8 cellular contexts compared by ENCODE assay signal in the genomic region with DNA sequence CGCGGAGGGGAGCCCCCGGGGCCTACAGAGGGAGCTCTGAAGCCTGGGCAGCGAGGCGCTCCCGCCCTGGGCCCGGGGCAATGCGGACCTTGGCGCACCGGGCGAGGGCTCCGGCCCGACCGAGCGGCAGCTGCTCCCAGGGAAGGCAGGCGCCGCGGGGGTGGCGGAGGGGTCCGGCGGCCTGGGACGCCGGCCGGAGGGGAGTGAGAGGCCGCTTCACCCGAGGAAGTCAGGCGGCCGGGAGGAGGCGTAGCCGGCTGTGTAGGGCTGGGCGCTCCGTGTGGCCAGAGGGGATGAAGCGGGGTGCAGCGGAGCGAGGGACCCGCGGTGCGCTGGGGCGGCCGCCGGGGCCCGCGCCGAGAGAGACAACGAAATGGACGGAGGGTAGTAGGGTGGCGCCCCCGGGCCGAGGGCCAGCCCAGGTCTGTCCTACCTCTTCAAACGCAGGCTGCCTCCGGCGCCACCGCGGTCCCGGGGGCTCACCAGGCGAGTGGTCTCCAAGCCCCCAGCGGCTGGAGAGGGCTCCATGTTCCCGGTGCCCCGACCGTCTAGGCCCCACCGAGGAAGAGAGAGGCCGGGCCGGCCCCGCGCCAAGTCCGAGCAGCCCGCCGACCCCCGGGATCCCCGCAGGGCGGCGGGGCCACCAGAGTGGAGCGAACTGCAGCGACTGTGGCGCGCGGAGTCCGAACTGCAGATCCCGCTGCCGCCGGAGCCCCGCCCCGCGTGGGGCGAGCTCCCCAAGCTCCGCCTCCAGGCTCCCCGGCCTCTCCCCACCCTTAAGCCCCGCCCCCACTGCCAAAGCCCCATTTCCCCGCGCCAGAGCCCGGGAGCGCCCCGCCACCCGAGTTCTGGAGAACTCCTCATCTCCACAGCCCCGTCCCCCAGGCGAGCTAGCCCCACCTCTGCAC. TPM values are rescaled to one million over a fixed set of nuclear protein-coding genes. Genes with fewer than 3 reads are reported as not detected.
A peak's percentile ranks its signal among the peaks of the same experiment; 100 is the strongest.
DNase-seq lines count a peak whose midpoint lies in the region; ATAC-seq, FAIRE-seq and TF ChIP-seq lines count a peak whose summit lies in the region.

A gene with protein sequence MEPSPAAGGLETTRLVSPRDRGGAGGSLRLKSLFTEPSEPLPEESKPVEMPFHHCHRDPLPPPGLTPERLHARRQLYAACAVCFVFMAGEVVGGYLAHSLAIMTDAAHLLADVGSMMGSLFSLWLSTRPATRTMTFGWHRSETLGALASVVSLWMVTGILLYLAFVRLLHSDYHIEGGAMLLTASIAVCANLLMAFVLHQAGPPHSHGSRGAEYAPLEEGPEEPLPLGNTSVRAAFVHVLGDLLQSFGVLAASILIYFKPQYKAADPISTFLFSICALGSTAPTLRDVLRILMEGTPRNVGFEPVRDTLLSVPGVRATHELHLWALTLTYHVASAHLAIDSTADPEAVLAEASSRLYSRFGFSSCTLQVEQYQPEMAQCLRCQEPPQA (minus strand): TSS at position 669 of the 908 bp plus-strand sequence. CDS start 141 bp downstream, at position 528.

- H3K9ac ChIP-seq in PC-3 (ENCODE audit: low read length) = no peak within 1 kb of the TSS

- H3K27me3 ChIP-seq in PC-3 (ENCODE audit: low read length) (peaks cover 54% of the 10 kb centered on the region), pancreas (peaks cover 0 to 20% (median 0%) of the 10 kb centered on the region in 4 donors), thyroid gland (peaks cover 29% of the 10 kb centered on the region)

- peak within 1 kb of the TSS; percentile 75 for H3K4me3 ChIP-seq in A549
- H3K4me3 ChIP-seq in PC-3 (ENCODE audit: low read length) = peak within 1 kb of the TSS; percentile 71
- peak within 1 kb of the TSS; percentile 18 to 59 (median 37) for H3K4me3 ChIP-seq in pancreas
- peak within 1 kb of the TSS in 2 of 3 donors; percentile 12 to 47 for H3K4me3 ChIP-seq in thyroid gland (replicated peaks in 1 of 3)

- BruUV-seq in PC-3 (replicated peaks; lab: Mats Ljungman, UMichigan) = no TSS peak

- H3K79me2 ChIP-seq in PC-3 (ENCODE audit: low read length) = no peaks in the 10 kb centered on the region

- peak within 1 kb of the TSS; percentile 58 for H2AFZ ChIP-seq in PC-3 (ENCODE audit: low read length)

- POLR2A ChIA-PET in A549 (lab: Yijun Ruan, JAX) = interaction anchor here (1.1 to 1.4 kb wide), 2 partner anchors 9 to 31 kb away, joined by 4 to 5 read pairs; no protein-coding TSS in a partner anchor
- POLR2A ChIA-PET in PC-3 (lab: Charles Lee; ENCODE audit: unreplicated experiment) = interaction anchor here (0.6 kb wide), 1 partner anchor 177 kb away, joined by 5 read pairs; no protein-coding TSS in a partner anchor

- H3K27ac ChIP-seq in A549 (peak within 1 kb of the TSS; percentile 65 to 82), PC-3 (ENCODE audit: low read length) (no peak within 1 kb of the TSS), pancreas (no peak within 1 kb of the TSS), thyroid gland (no peak within 1 kb of the TSS)

- H3K36me3 ChIP-seq in PC-3 (ENCODE audit: low read depth, low read length) (no peaks in the 10 kb centered on the region), pancreas (no peaks in the 10 kb centered on the region), thyroid gland (no peaks in the 10 kb centered on the region)

- H3K9me2 ChIP-seq in PC-3 (replicated peaks; ENCODE audit: low read length) = no peaks in the 10 kb centered on the region

- TF ChIP-seq CTCF in A549 (IDR thresholded peaks at IDR 0.05) = no peak; the same call in 1 of the 3 replicates
- no peak for TF ChIP-seq CTCF in PC-3 (conservative IDR thresholded peaks at IDR 0.05; ENCODE audit: low read depth, low read length)
- TF ChIP-seq CTCF in pancreas (IDR thresholded peaks at IDR 0.05) = no peak
- no peak for TF ChIP-seq CTCF in thyroid gland (IDR thresholded peaks at IDR 0.05)

- H3F3A ChIP-seq in PC-3 (ENCODE audit: low read length, unreplicated experiment) = no peaks in the 10 kb centered on the region

- FAIRE-seq in A549 (lab: Jason Lieb, UNC) (no peak), pancreas (lab: Jason Lieb, UNC) (no peak)

- 1% methylated on average over 36 of the region's 96 CpGs for WGBS in A549 (ENCODE audit: missing lambda C conversion rate)
- 1% methylated on average over 43 to 96 of the region's 96 CpGs for WGBS in pancreas, 2 donors
- 0% methylated on average over 5 to 7 of the region's 96 CpGs for WGBS in thyroid gland, 2 donors

- TF ChIP-seq RAD21 in A549 (conservative IDR thresholded peaks at IDR 0.05 in 1 of 2, IDR thresholded peaks at IDR 0.05 in 1 of 2) = no peak

- DNase-seq in A549 (ENCODE audit: low read depth in 1 of 2, low spot score in 1 of 2) (peak; percentile 64 to 94), PC-3 (no peak), glomerular visceral epithelial cell (ENCODE audit: extremely low spot score) (peak; percentile 33), pancreas (peak; percentile 40 to 78 (median 68)), thyroid gland (peak; percentile 51 to 65), NCI-H2029 treated with DMSO at 0.1 percent for 48 hours (lab: John Stamatoyannopoulos, UW) (no peak)
- peak; percentile 54 for DNase-seq in activated T-helper 9 cell treated with anti-CD3 and anti-CD28 coated beads, Interleukin-2, amount 50 U/mL, for 16 hours (ENCODE audit: low read depth)

- H3K4me2 ChIP-seq in A549 = peak within 1 kb of the TSS; percentile 94
- peak within 1 kb of the TSS; percentile 93 for H3K4me2 ChIP-seq in PC-3 (ENCODE audit: low read length)

- no peaks in the 10 kb centered on the region for H4K20me1 ChIP-seq in PC-3 (ENCODE audit: low read length)

- intact Hi-C loops in PC-3 (cut with micrococcal nuclease) (no loop called here), pancreas (cut with DNase I) (no loop called here), thyroid gland (cut with DNase I) (no loop called here)

- peak; percentile 30; the same call in 1 of the 2 replicates for TF ChIP-seq POLR2A in A549 (IDR thresholded peaks at IDR 0.05; ENCODE audit: low read length)
- no peak for TF ChIP-seq POLR2A in thyroid gland (IDR thresholded peaks at IDR 0.05)

- TF ChIP-seq EP300 in A549 (IDR thresholded peaks at IDR 0.05) = no peak

- no peaks in the 10 kb centered on the region for H3K9me3 ChIP-seq in A549
- no peaks in the 10 kb centered on the region for H3K9me3 ChIP-seq in PC-3 (ENCODE audit: low read length)
- H3K9me3 ChIP-seq in pancreas = no peaks in the 10 kb centered on the region
- H3K9me3 ChIP-seq in thyroid gland = no peaks in the 10 kb centered on the region

- H3K4me1 ChIP-seq in A549 (peaks cover 21% of the 10 kb centered on the region), PC-3 (ENCODE audit: insufficient read depth, low read length) (peaks cover 18% of the 10 kb centered on the region; the same call in 1 of the 2 replicates), pancreas (peaks cover 0 to 6% (median 4%) of the 10 kb centered on the region in 3 donors), thyroid gland (peaks cover 30 to 38% of the 10 kb centered on the region in 2 donors)

- CTCF ChIA-PET in A549 (lab: Yijun Ruan, JAX) = interaction anchor here (0.7 to 14.1 kb wide), 15 partner anchors 8 to 165 kb away, joined by 3 to 302 read pairs (median 5); partner anchors contain the start of genes DNAJC5G, TRIM54 and UCN
- CTCF ChIA-PET in PC-3 (lab: Charles Lee) = interaction anchor here (0.6 to 1.1 kb wide), 2 partner anchors 31 to 33 kb away, joined by 5 to 7 read pairs; no protein-coding TSS in a partner anchor

- ATAC-seq in A549 = peak; percentile 59 to 81
- peak; percentile 43 for ATAC-seq in GM21576 (IDR thresholded peaks at IDR 0.05; ENCODE audit: unreplicated experiment)
- ATAC-seq in PC-3 = peak; percentile 50
- peak; percentile 70 to 85 (median 78) for ATAC-seq in pancreas

TF ChIP-seq in A549, 52 proteins besides CTCF, POLR2A, EP300 and RAD21:
- TF ChIP-seq RNF2 (IDR thresholded peaks at IDR 0.05; ENCODE audit: borderline replicate concordance, low read depth) = peak; percentile 99
- TF ChIP-seq GATA3 (IDR thresholded peaks at IDR 0.05; ENCODE audit: borderline replicate concordance) = no peak
- TF ChIP-seq MAZ (IDR thresholded peaks at IDR 0.05; ENCODE audit: borderline replicate concordance, low read depth, low read length) = no peak
- TF ChIP-seq CBX8 (IDR thresholded peaks at IDR 0.05) = peak; percentile 95
- TF ChIP-seq NPAS2 (CRISPR knock-in tag; IDR thresholded peaks at IDR 0.05; ENCODE audit: borderline replicate concordance) = no peak
- TF ChIP-seq ZFP36 (IDR thresholded peaks at IDR 0.05; ENCODE audit: borderline replicate concordance, partially characterized antibody) = peak; percentile 15
- TF ChIP-seq CHD4 (IDR thresholded peaks at IDR 0.05; ENCODE audit: borderline replicate concordance) = no peak
- TF ChIP-seq, protein P1, sequence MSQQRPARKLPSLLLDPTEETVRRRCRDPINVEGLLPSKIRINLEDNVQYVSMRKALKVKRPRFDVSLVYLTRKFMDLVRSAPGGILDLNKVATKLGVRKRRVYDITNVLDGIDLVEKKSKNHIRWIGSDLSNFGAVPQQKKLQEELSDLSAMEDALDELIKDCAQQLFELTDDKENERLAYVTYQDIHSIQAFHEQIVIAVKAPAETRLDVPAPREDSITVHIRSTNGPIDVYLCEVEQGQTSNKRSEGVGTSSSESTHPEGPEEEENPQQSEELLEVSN (IDR thresholded peaks at IDR 0.05; ENCODE audit: borderline replicate concordance, low read depth) = no peak
- peak; percentile 48; the same call in 1 of the 2 replicates for TF ChIP-seq PHF8 (IDR thresholded peaks at IDR 0.05; ENCODE audit: borderline replicate concordance, low read depth)
- no peak for TF ChIP-seq MAFK (IDR thresholded peaks at IDR 0.05; ENCODE audit: partially characterized antibody)

RNA-seq across cellular contexts. Expression of the gene that starts here (rescaled TPM):
- polyA plus RNA-seq in A549 (2011; rRNA removed) = 0.90 and 0.97 TPM in 2 replicates
- polyA plus RNA-seq in A549 (2012; cell fraction: cytosol; rRNA removed) = 3.9 and 5.7 TPM in 2 replicates
- 8.7 TPM in 2 replicates for polyA plus RNA-seq in A549 (2012; cell fraction: nucleus; rRNA removed)
- 1.6 to 1.9 TPM (median 1.7 TPM) in 3 replicates for polyA plus RNA-seq in A549 (2017; fragmentation: RNase III; extraction: RNeasy Plus Mini Kit Qiagen cat#74134 plus additional on column Dnase treatment)
- 0.87 and 0.88 TPM in 2 replicates for polyA minus RNA-seq in A549 (2011; rRNA and poly(A)+ RNA removed)
- total RNA-seq in PC-3 (2014; rRNA removed) = 0.36 TPM in 1 of 2 replicates, not detected in the other
- total RNA-seq in pancreas = under 1 TPM in 1 of 6 donors, not detected in 5; 0.12 TPM
- polyA plus RNA-seq in pancreas = under 1 TPM in 1 of 2 donors, not detected in 1; 0.15 TPM
- under 1 TPM; 0.33 to 0.98 (median 0.80) TPM for total RNA-seq in thyroid gland

Comparison
In these comparisons a context has a peak if more than half of its experiments do, and no peak if none do; other contexts are left out.
1. Peak in ATAC-seq, H3K4me3 ChIP-seq and H3K4me2 ChIP-seq in PC-3; RNA of the gene not detected or under 1 TPM.
2. Peak in DNase-seq, ATAC-seq and H3K4me3 ChIP-seq in pancreas; RNA of the gene not detected or under 1 TPM.
3. Peak in DNase-seq and H3K4me3 ChIP-seq in thyroid gland; RNA of the gene not detected or under 1 TPM.
4. DNase-seq: peak in A549 (2 of 2), activated T-helper 9 cell treated with anti-CD3 and anti-CD28 coated beads, Interleukin-2, amount 50 U/mL, for 16 hours (single experiment) and glomerular visceral epithelial cell (single experiment); none in PC-3 (single experiment) and NCI-H2029 treated with DMSO at 0.1 percent for 48 hours (single experiment).
5. H3K27ac ChIP-seq: peak in A549 (2 of 2); none in PC-3 (single experiment), pancreas (0 of 4) and thyroid gland (0 of 3).
6. Peak in every context shown above with its lines, with median percentiles within 50 percentile points of each other: ATAC-seq and H3K4me3 ChIP-seq.